In genomic region chr20:41030536-41031242, GRCh38 we compare ENCODE assay signal across 8 cellular contexts. TPM values are rescaled to one million over a fixed set of nuclear protein-coding genes. Genes with fewer than 3 reads are reported as not detected.
A peak's percentile ranks its signal among the peaks of the same experiment; 100 is the strongest.
DNase-seq lines count a peak whose midpoint lies in the region; ATAC-seq, FAIRE-seq and TF ChIP-seq lines count a peak whose summit lies in the region.

No MANE protein-coding gene starts in this region.

- H3K4me2 ChIP-seq in A549 (peak overlapping the region; percentile 84), astrocyte (ENCODE audit: low read length) (peak overlapping the region; percentile 94), mesendoderm (ENCODE audit: low read length) (peak overlapping the region; percentile 81)

- no peaks in the 10 kb centered on the region for H3K9me3 ChIP-seq in A549
- no peaks in the 10 kb centered on the region for H3K9me3 ChIP-seq in HAP-1
- no peaks in the 10 kb centered on the region for H3K9me3 ChIP-seq in astrocyte (ENCODE audit: insufficient read depth, low read depth, low read length)

- H3K27ac Mint-ChIP-seq in astrocyte (ENCODE audit: unreplicated experiment), result no peak overlapping the region

- H3K27me3 ChIP-seq in HAP-1 (ENCODE audit: low read depth) (no peaks in the 10 kb centered on the region), astrocyte (ENCODE audit: insufficient read depth, low read length) (no peaks in the 10 kb centered on the region), mesendoderm (ENCODE audit: insufficient read depth, low read length, poor library complexity) (no peaks in the 10 kb centered on the region)

- no peak overlapping the region for H3K23ac ChIP-seq in mesendoderm (ENCODE audit: low read length)

- no peak overlapping the region for H2BK15ac ChIP-seq in mesendoderm (replicated peaks; ENCODE audit: low read depth)

- H3K4ac ChIP-seq in mesendoderm (ENCODE audit: low read depth, low read length), result no peak overlapping the region

- TF ChIP-seq CTCF in A549 (IDR thresholded peaks at IDR 0.05), result no peak
- TF ChIP-seq CTCF in astrocyte (IDR thresholded peaks at IDR 0.05; ENCODE audit: insufficient read depth, low read depth, low read length), result no peak

- H2BK120ac ChIP-seq in mesendoderm (ENCODE audit: low read depth, low read length), result no peak overlapping the region

- no peak for TF ChIP-seq RAD21 in A549 (conservative IDR thresholded peaks at IDR 0.05 in 1 of 2, IDR thresholded peaks at IDR 0.05 in 1 of 2)

- no peak for ATAC-seq in A549
- ATAC-seq in GM18505 (IDR thresholded peaks at IDR 0.05; ENCODE audit: unreplicated experiment), result no peak
- ATAC-seq in HG03108 (IDR thresholded peaks at IDR 0.05; ENCODE audit: unreplicated experiment), result no peak

- H4K8ac ChIP-seq in mesendoderm (ENCODE audit: low read depth, low read length), result no peak overlapping the region

- H4K5ac ChIP-seq in mesendoderm (ENCODE audit: low read length), result no peak overlapping the region

- TF ChIP-seq POLR2A in A549 (IDR thresholded peaks at IDR 0.05; ENCODE audit: low read length) (no peak), GM18505 (IDR thresholded peaks at IDR 0.05; ENCODE audit: borderline replicate concordance, extremely low read depth, insufficient read depth, insufficient read length) (no peak)

- no peak for TF ChIP-seq EP300 in A549 (IDR thresholded peaks at IDR 0.05)

- CTCF ChIA-PET in A549 (lab: Yijun Ruan, JAX), result interaction anchor here (1.0 to 5.0 kb wide), 4 partner anchors 10 to 62 kb away, joined by 3 to 28 read pairs (median 5); no protein-coding TSS in a partner anchor

- H3K36me3 Mint-ChIP-seq in astrocyte (ENCODE audit: low read depth, unreplicated experiment), result peaks cover 4% of the 10 kb centered on the region

- peaks cover 15% of the 10 kb centered on the region for H3K79me1 ChIP-seq in mesendoderm (ENCODE audit: low read length)

- WGBS in A549 (ENCODE audit: missing lambda C conversion rate), result 77% methylated on average over 5 of the region's 5 CpGs
- WGBS in mesendoderm (ENCODE audit: extremely low coverage, insufficient coverage, low lambda C conversion rate), result no CpG with 5 or more reads among the region's 5 CpGs

- peak overlapping the region; percentile 92 for H3K4me3 ChIP-seq in A549
- peak overlapping the region; percentile 88 for H3K4me3 ChIP-seq in HAP-1
- H3K4me3 ChIP-seq in astrocyte (ENCODE audit: insufficient read depth, low read depth, low read length), result peak overlapping the region; percentile 89
- H3K4me3 ChIP-seq in mesendoderm (ENCODE audit: low read length), result no peak overlapping the region

- no peak overlapping the region for H2BK5ac ChIP-seq in mesendoderm (ENCODE audit: low read length)

- POLR2A ChIA-PET in A549 (lab: Yijun Ruan, JAX), result no interaction called here

- DNase-seq in A549 (ENCODE audit: low read depth in 1 of 2, low spot score in 1 of 2) (no peak), HAP-1 (ENCODE audit: low spot score in 2 of 2) (no peak), astrocyte (ENCODE audit: low read depth) (peak; percentile 46), mesendoderm (no peak), T1000 (lab: John Stamatoyannopoulos, UW) (no peak), NCI-H128 (lab: John Stamatoyannopoulos, UW; ENCODE audit: unreplicated experiment) (no peak)

- H3K9me3 Mint-ChIP-seq in astrocyte (ENCODE audit: unreplicated experiment), result peaks cover 2% of the 10 kb centered on the region

- peak overlapping the region; percentile 70 for H3K56ac ChIP-seq in mesendoderm (ENCODE audit: low read length)

- H3K9ac ChIP-seq in astrocyte (ENCODE audit: low read length), result peak overlapping the region; percentile 99
- peak overlapping the region; percentile 97 for H3K9ac ChIP-seq in mesendoderm (ENCODE audit: low read length)

- FAIRE-seq in A549 (lab: Jason Lieb, UNC) (no peak), astrocyte (lab: Jason Lieb, UNC) (no peak)

- in situ Hi-C loops in HAP-1 (cut with MboI; ENCODE audit: low sequenced_read_pairs), result no loop called here

- H3K79me2 ChIP-seq in astrocyte (ENCODE audit: insufficient read depth, low read length) (peaks cover 72% of the 10 kb centered on the region), mesendoderm (ENCODE audit: control insufficient read depth, insufficient read depth, low read length) (peaks cover 52% of the 10 kb centered on the region)

- no peak overlapping the region for H2AK5ac ChIP-seq in mesendoderm (ENCODE audit: low read length)

- peaks cover 46% of the 10 kb centered on the region for H3K4me1 ChIP-seq in A549
- peaks cover 32% of the 10 kb centered on the region for H3K4me1 ChIP-seq in HAP-1
- peaks cover 25% of the 10 kb centered on the region for H3K4me1 ChIP-seq in astrocyte (ENCODE audit: insufficient read depth, low read length)
- peaks cover 20% of the 10 kb centered on the region for H3K4me1 ChIP-seq in mesendoderm (ENCODE audit: control insufficient read depth, low read depth, low read length)

- H2AFZ ChIP-seq in astrocyte (ENCODE audit: low read depth, low read length), result no peak overlapping the region

- H3K4me1 Mint-ChIP-seq in astrocyte (ENCODE audit: low read depth, unreplicated experiment), result peaks cover 38% of the 10 kb centered on the region

- peak overlapping the region; percentile 97 for H3K4me3 Mint-ChIP-seq in astrocyte (ENCODE audit: unreplicated experiment)

- no peak overlapping the region for H3K18ac ChIP-seq in mesendoderm (ENCODE audit: low read length)

- peaks cover 62% of the 10 kb centered on the region for H4K20me1 ChIP-seq in astrocyte (ENCODE audit: insufficient read depth, low read length)

- no peaks in the 10 kb centered on the region for H3K27me3 Mint-ChIP-seq in astrocyte (ENCODE audit: low read depth, unreplicated experiment)

- H3K36me3 ChIP-seq in HAP-1 (replicated peaks) (peaks cover 7% of the 10 kb centered on the region), astrocyte (ENCODE audit: insufficient read depth, low read length) (peaks cover 3% of the 10 kb centered on the region), mesendoderm (ENCODE audit: control insufficient read depth, insufficient read depth, low read length) (no peaks in the 10 kb centered on the region)

- H3K27ac ChIP-seq in A549 (peak overlapping the region; percentile 86 to 98; a peak in 5 of 6 replicates), astrocyte (ENCODE audit: low read depth, low read length) (peak overlapping the region; percentile 97), mesendoderm (ENCODE audit: low read depth, low read length) (no peak overlapping the region)

TF ChIP-seq in A549, 52 proteins besides CTCF, POLR2A, EP300 and RAD21 (continues in another document):
- TF ChIP-seq ZNF302 (CRISPR knock-in tag; IDR thresholded peaks at IDR 0.05) (no peak), HOXB13 (CRISPR knock-in tag; IDR thresholded peaks at IDR 0.05; ENCODE audit: low read depth) (no peak), HOXA7 (CRISPR knock-in tag; IDR thresholded peaks at IDR 0.05) (no peak), FOXS1 (CRISPR knock-in tag; IDR thresholded peaks at IDR 0.05) (no peak), ZSCAN20 (CRISPR knock-in tag; IDR thresholded peaks at IDR 0.05) (no peak), SMC3 (IDR thresholded peaks at IDR 0.05) (no peak), BHLHE40 (IDR thresholded peaks at IDR 0.05; ENCODE audit: low read depth, low read length) (no peak), E2F6 (IDR thresholded peaks at IDR 0.05; ENCODE audit: borderline replicate concordance, low read depth) (no peak), KDM1A (IDR thresholded peaks at IDR 0.05; ENCODE audit: low read depth) (no peak), FOSB (CRISPR knock-in tag; IDR thresholded peaks at IDR 0.05) (no peak), CEBPB (IDR thresholded peaks at IDR 0.05) (no peak), POLR2AphosphoS2 (conservative IDR thresholded peaks at IDR 0.05; ENCODE audit: low read length) (no peak), MAX (IDR thresholded peaks at IDR 0.05) (no peak), TFCP2L1 (CRISPR knock-in tag; IDR thresholded peaks at IDR 0.05) (no peak), GATA3 (IDR thresholded peaks at IDR 0.05; ENCODE audit: borderline replicate concordance) (no peak), CHD2 (IDR thresholded peaks at IDR 0.05; ENCODE audit: low read length, partially characterized antibody) (no peak), TP53 (CRISPR knock-in tag; IDR thresholded peaks at IDR 0.05) (no peak)
- TF ChIP-seq, protein P1, sequence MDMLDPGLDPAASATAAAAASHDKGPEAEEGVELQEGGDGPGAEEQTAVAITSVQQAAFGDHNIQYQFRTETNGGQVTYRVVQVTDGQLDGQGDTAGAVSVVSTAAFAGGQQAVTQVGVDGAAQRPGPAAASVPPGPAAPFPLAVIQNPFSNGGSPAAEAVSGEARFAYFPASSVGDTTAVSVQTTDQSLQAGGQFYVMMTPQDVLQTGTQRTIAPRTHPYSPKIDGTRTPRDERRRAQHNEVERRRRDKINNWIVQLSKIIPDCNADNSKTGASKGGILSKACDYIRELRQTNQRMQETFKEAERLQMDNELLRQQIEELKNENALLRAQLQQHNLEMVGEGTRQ (IDR thresholded peaks at IDR 0.05), result no peak
- TF ChIP-seq, protein P2, sequence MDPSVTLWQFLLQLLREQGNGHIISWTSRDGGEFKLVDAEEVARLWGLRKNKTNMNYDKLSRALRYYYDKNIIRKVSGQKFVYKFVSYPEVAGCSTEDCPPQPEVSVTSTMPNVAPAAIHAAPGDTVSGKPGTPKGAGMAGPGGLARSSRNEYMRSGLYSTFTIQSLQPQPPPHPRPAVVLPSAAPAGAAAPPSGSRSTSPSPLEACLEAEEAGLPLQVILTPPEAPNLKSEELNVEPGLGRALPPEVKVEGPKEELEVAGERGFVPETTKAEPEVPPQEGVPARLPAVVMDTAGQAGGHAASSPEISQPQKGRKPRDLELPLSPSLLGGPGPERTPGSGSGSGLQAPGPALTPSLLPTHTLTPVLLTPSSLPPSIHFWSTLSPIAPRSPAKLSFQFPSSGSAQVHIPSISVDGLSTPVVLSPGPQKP (IDR thresholded peaks at IDR 0.05; ENCODE audit: low read depth, low read length), result no peak

RNA-seq across cellular contexts. Expression of gene TOP1, which starts 2.1 kb away (rescaled TPM):
- polyA plus RNA-seq in A549 (2011; rRNA removed), result 20.8 and 28.3 TPM in 2 replicates
- polyA plus RNA-seq in A549 (2012; cell fraction: cytosol; rRNA removed), result 6.5 and 6.9 TPM in 2 replicates
- 7.5 and 10.8 TPM in 2 replicates for polyA plus RNA-seq in A549 (2012; cell fraction: nucleus; rRNA removed)
- 68.0 to 73.7 TPM (median 70.6 TPM) in 3 replicates for polyA plus RNA-seq in A549 (2017; fragmentation: RNase III; extraction: RNeasy Plus Mini Kit Qiagen cat#74134 plus additional on column Dnase treatment)
- 13.2 and 15.6 TPM in 2 replicates for polyA minus RNA-seq in A549 (2011; rRNA and poly(A)+ RNA removed)
- 55.9 and 63.5 TPM in 2 replicates for total RNA-seq in astrocyte
- 172 TPM for polyA plus RNA-seq in mesendoderm (2013, experiment 1 of 2)
- polyA plus RNA-seq in mesendoderm (2013, experiment 2 of 2), result 171 TPM
